In the genomic region with DNA sequence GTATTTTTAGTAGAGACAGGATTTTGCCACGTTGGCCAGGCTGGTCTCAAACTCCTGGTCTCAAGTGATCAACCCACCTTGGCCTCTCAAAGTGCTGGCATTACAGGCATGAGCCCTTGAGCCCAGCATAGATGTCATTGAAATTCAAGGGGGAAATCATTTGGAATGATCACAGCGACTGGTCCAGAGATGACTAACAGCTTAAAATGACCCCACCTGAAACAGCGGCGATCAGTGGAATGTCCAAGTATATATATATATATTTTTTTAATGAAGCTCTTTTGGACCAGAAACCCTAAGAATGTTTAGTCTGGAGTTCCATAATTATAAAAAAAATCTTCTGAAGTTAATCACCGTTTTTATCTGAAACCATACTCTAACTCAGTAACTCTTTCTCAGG, we compare ENCODE assay signal across 15 cellular contexts.
"Had no signal": no experiment of that assay in that cellular context is flagged by ENCODE, and none has a peak within 500 bp of the region (broad histone marks: within the 10 kb centered on the region; RNA-seq: fewer than 3 reads in every experiment).

No MANE protein-coding gene starts in this region.

- H3K4me3 Mint-ChIP-seq: activated B cell treated with CpG ODN at 0.5 μM for 24 hours; activated CD4-positive, alpha-beta memory T cell treated with anti-CD3 and anti-CD28 coated beads, Interleukin-2, amount 10 ng/mL, durations not matched to agents 7 days and 5 days; activated CD8-positive, alpha-beta memory T cell treated with anti-CD3 and anti-CD28 coated beads, Interleukin-2, amount 10 ng/mL, durations not matched to agents 7 days and 5 days; activated naive CD8-positive, alpha-beta T cell treated with anti-CD3 and anti-CD28 coated beads for 36 hours; nephron progenitor cell had no signal

- H3K9me3 Mint-ChIP-seq: activated B cell treated with CpG ODN at 0.5 μM for 24 hours; activated CD4-positive, alpha-beta memory T cell treated with anti-CD3 and anti-CD28 coated beads, Interleukin-2, amount 10 ng/mL, durations not matched to agents 7 days and 5 days; activated naive CD8-positive, alpha-beta T cell treated with anti-CD3 and anti-CD28 coated beads for 36 hours had no signal

- ATAC-seq: activated CD8-positive, alpha-beta memory T cell treated with anti-CD3 and anti-CD28 coated beads, Interleukin-2, amount 10 ng/mL, durations not matched to agents 7 days and 5 days had no signal

- H3K36me3 Mint-ChIP-seq: activated CD8-positive, alpha-beta memory T cell treated with anti-CD3 and anti-CD28 coated beads, Interleukin-2, amount 10 ng/mL, durations not matched to agents 7 days and 5 days; activated naive CD8-positive, alpha-beta T cell treated with anti-CD3 and anti-CD28 coated beads for 36 hours had no signal

- H3K4me1 Mint-ChIP-seq: activated B cell treated with CpG ODN at 0.5 μM for 24 hours; activated CD8-positive, alpha-beta memory T cell treated with anti-CD3 and anti-CD28 coated beads, Interleukin-2, amount 10 ng/mL, durations not matched to agents 7 days and 5 days; activated naive CD8-positive, alpha-beta T cell treated with anti-CD3 and anti-CD28 coated beads for 36 hours; nephron progenitor cell had no signal

- H3K4me3 ChIP-seq: left lung, tibial artery had no signal

- DNase-seq: activated B cell treated with CpG ODN at 0.5 μM for 24 hours; activated CD4-positive, alpha-beta memory T cell treated with anti-CD3 and anti-CD28 coated beads, Interleukin-2, amount 10 ng/mL, durations not matched to agents 7 days and 5 days; activated CD4-positive, alpha-beta T cell treated with anti-CD3 and anti-CD28 coated beads for 48 hours; activated CD8-positive, alpha-beta memory T cell treated with anti-CD3 and anti-CD28 coated beads, Interleukin-2, amount 10 ng/mL, durations not matched to agents 7 days and 5 days; activated naive CD4-positive, alpha-beta T cell; activated naive CD8-positive, alpha-beta T cell treated with anti-CD3 and anti-CD28 coated beads for 36 hours; amygdala; cortex of kidney; left lung; midbrain; nephron progenitor cell; nucleus accumbens; stimulated activated CD4-positive, alpha-beta T cell treated with anti-CD3 and anti-CD28 coated beads, Interleukin-2, amount 100 ng/mL, for 24 hours; stimulated activated naive CD4-positive, alpha-beta T cell treated with Interleukin-2 at 50 U/mL for 16 hours; tibial artery had no signal

- H3K27ac Mint-ChIP-seq: activated B cell treated with CpG ODN at 0.5 μM for 24 hours; activated CD4-positive, alpha-beta memory T cell treated with anti-CD3 and anti-CD28 coated beads, Interleukin-2, amount 10 ng/mL, durations not matched to agents 7 days and 5 days; activated CD8-positive, alpha-beta memory T cell treated with anti-CD3 and anti-CD28 coated beads, Interleukin-2, amount 10 ng/mL, durations not matched to agents 7 days and 5 days; activated naive CD8-positive, alpha-beta T cell treated with anti-CD3 and anti-CD28 coated beads for 36 hours; nephron progenitor cell had no signal

- H3K27me3 ChIP-seq: left lung, tibial artery had no signal

- H3K27ac ChIP-seq: left lung, tibial artery had no signal

- H3K9me3 ChIP-seq: left lung, tibial artery had no signal

- H3K36me3 ChIP-seq: left lung, tibial artery had no signal
